In the genomic region with DNA sequence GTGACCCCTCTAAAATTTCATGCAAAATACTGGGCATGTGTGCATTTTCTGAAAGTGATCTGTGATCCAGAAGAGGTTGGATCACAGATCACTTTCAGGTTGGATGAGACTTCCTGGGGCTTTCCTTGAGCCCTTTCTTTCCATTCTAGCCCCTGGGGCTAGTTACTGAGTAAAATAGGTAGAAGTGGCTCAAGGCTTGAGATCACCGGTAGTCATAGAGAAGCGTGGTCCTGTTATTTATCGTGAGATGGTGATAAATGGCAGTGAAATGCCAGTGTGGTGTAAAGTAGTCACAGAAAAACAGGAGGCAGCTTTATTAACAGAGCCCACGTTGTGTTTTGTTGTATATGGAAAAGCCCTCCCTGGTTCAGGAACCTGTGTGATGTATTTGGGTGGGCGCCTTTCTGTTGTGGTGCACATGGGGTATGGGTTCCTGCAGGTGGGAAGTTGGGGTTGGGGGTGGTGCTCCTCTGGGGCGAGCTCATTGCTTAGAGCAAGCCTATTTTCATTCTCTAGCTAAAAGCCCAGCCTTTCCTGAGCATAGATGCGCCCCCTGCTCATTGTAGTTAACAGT, we compare ENCODE assay signal across 11 cellular contexts. TPM values are rescaled to one million over a fixed set of nuclear protein-coding genes. Genes with fewer than 3 reads are reported as not detected.
DNase-seq lines count a peak whose midpoint lies in the region; ATAC-seq, FAIRE-seq and TF ChIP-seq lines count a peak whose summit lies in the region.
"Had no signal": no experiment of that assay in that cellular context is flagged by ENCODE, and none has a peak within 500 bp of the region (broad histone marks: within the 10 kb centered on the region; RNA-seq: fewer than 3 reads in every experiment).

No MANE protein-coding gene starts in this region.

- peaks cover 99% of the 10 kb centered on the region for H3K4me1 ChIP-seq in A549
- peaks cover 33% of the 10 kb centered on the region for H3K4me1 ChIP-seq in HUES48 (ENCODE audit: control insufficient read depth, insufficient read depth, low read length)

- H3K4me3 ChIP-seq in A549 (no peak overlapping the region), HUES48 (ENCODE audit: low read depth, low read length) (no peak overlapping the region), dorsolateral prefrontal cortex (no peak overlapping the region)

- no peak for TF ChIP-seq EP300 in A549 (IDR thresholded peaks at IDR 0.05)

- 78% methylated on average over 7 of the region's 7 CpGs for WGBS in A549 (ENCODE audit: missing lambda C conversion rate)

- CTCF ChIA-PET in A549 (lab: Yijun Ruan, JAX): interaction anchor here (1.2 to 21.6 kb wide), 5 partner anchors 10 to 96 kb away, joined by 3 to 928 read pairs (median 26); partner anchors contain the start of genes PRXL2A and TSPAN14

- H3K9me3 Mint-ChIP-seq in nephron (no peaks in the 10 kb centered on the region), osteocyte (ENCODE audit: unreplicated experiment) (no peaks in the 10 kb centered on the region)

- H3K36me3 Mint-ChIP-seq in nephron (ENCODE audit: low read depth): peaks cover 17% of the 10 kb centered on the region
- H3K36me3 Mint-ChIP-seq in osteocyte (ENCODE audit: unreplicated experiment): no peaks in the 10 kb centered on the region

- H3K9me3 ChIP-seq in A549: no peaks in the 10 kb centered on the region
- H3K9me3 ChIP-seq in HUES48 (ENCODE audit: control insufficient read depth, insufficient read depth, low read length): no peaks in the 10 kb centered on the region

- no peak for TF ChIP-seq RAD21 in A549 (conservative IDR thresholded peaks at IDR 0.05 in 1 of 2, IDR thresholded peaks at IDR 0.05 in 1 of 2)

- TF ChIP-seq CTCF in A549 (IDR thresholded peaks at IDR 0.05) (no peak), dorsolateral prefrontal cortex (IDR thresholded peaks at IDR 0.05 in 54 of 56, conservative IDR thresholded peaks at IDR 0.05 in 2 of 56; ENCODE audit: low read depth in 1 of 56, partially characterized antibody in 56 of 56) (no peak), nephron (IDR thresholded peaks at IDR 0.05; ENCODE audit: unreplicated experiment in 3 of 3) (no peak), osteocyte (IDR thresholded peaks at IDR 0.05) (no peak)

- no peak for DNase-seq in A549 (ENCODE audit: low read depth in 1 of 2, low spot score in 1 of 2)
- DNase-seq in dorsolateral prefrontal cortex: no peak
- no peak for DNase-seq in dedifferentiated amniotic fluid mesenchymal stem cell (ENCODE audit: extremely low spot score)
- no peak for DNase-seq in osteocyte (ENCODE audit: extremely low spot score, unreplicated experiment)
- DNase-seq in RPMI8226: no peak
- DNase-seq: DMS 273 treated with DMSO at 0.1 percent for 48 hours, NCI-H2227 treated with DMSO at 0.1 percent for 48 hours had no signal

- FAIRE-seq in A549 (lab: Jason Lieb, UNC): no peak
- FAIRE-seq: bronchial epithelial cell had no signal

- no peaks in the 10 kb centered on the region for H3K27me3 ChIP-seq in HUES48 (ENCODE audit: control insufficient read depth, insufficient read depth, low read length)
- H3K27me3 ChIP-seq in dorsolateral prefrontal cortex: no peaks in the 10 kb centered on the region

- peak overlapping the region; percentile 55 for H3K4me2 ChIP-seq in A549

- TF ChIP-seq POLR2A in A549 (IDR thresholded peaks at IDR 0.05; ENCODE audit: low read length) (no peak), GM18505 (IDR thresholded peaks at IDR 0.05; ENCODE audit: borderline replicate concordance, extremely low read depth, insufficient read depth, insufficient read length) (no peak)

- peak overlapping the region; percentile 100 for H3K27ac ChIP-seq in A549
- peak overlapping the region; percentile 21 for H3K27ac ChIP-seq in HUES48 (ENCODE audit: low read depth, low read length)
- peak overlapping the region in 42 of 59 donors; percentile 3 to 89 (median 67) for H3K27ac ChIP-seq in dorsolateral prefrontal cortex

- H3K4me1 Mint-ChIP-seq in nephron (peaks cover 80% of the 10 kb centered on the region), osteocyte (ENCODE audit: unreplicated experiment) (peaks cover 57% of the 10 kb centered on the region)

- H3K4me3 Mint-ChIP-seq in nephron (no peak overlapping the region), osteocyte (ENCODE audit: unreplicated experiment) (no peak overlapping the region)

- H3K9ac ChIP-seq in HUES48 (ENCODE audit: low read depth, low read length): no peak overlapping the region

- peaks cover 5% of the 10 kb centered on the region for H3K36me3 ChIP-seq in HUES48 (ENCODE audit: control insufficient read depth, insufficient read depth, low read length)

- intact Hi-C loops in dorsolateral prefrontal cortex (cut with DNase I): loop anchor here (1.0 to 2.0 kb wide), 2 partner anchors 57 to 58 kb away; no protein-coding TSS in a partner anchor

- H3K27ac Mint-ChIP-seq in nephron: peak overlapping the region; percentile 62 to 93 (median 92)
- H3K27ac Mint-ChIP-seq in osteocyte (ENCODE audit: unreplicated experiment): no peak overlapping the region

- POLR2A ChIA-PET in A549 (lab: Yijun Ruan, JAX): interaction anchor here (0.5 to 1.0 kb wide), 2 partner anchors 45 kb away, joined by 3 read pairs; no protein-coding TSS in a partner anchor

- H3K27me3 Mint-ChIP-seq in nephron (ENCODE audit: low read depth) (peaks cover 3% of the 10 kb centered on the region), osteocyte (ENCODE audit: unreplicated experiment) (no peaks in the 10 kb centered on the region)

- ATAC-seq in A549 (no peak), GM18505 (IDR thresholded peaks at IDR 0.05; ENCODE audit: unreplicated experiment) (no peak)

TF ChIP-seq in A549, 52 proteins besides CTCF, POLR2A, EP300 and RAD21:
- TF ChIP-seq SMC3 (IDR thresholded peaks at IDR 0.05) (no peak), JUN (IDR thresholded peaks at IDR 0.05) (no peak), FOSB (CRISPR knock-in tag; IDR thresholded peaks at IDR 0.05) (no peak), TFCP2L1 (CRISPR knock-in tag; IDR thresholded peaks at IDR 0.05) (no peak), BHLHE40 (IDR thresholded peaks at IDR 0.05; ENCODE audit: low read depth, low read length) (no peak), NR3C1 (IDR thresholded peaks at IDR 0.05) (no peak), HDAC2 (IDR thresholded peaks at IDR 0.05) (no peak), RFX5 (IDR thresholded peaks at IDR 0.05) (no peak), RCOR1 (IDR thresholded peaks at IDR 0.05; ENCODE audit: low read depth, low read length) (no peak), ZSCAN20 (CRISPR knock-in tag; IDR thresholded peaks at IDR 0.05) (no peak), EHMT2 (IDR thresholded peaks at IDR 0.05; ENCODE audit: low read depth) (no peak)
TF ChIP-seq in A549: peak in this region for 0.

RNA-seq across cellular contexts. Expression of gene SH2D4B, which starts 34.0 kb away (rescaled TPM):
- polyA plus RNA-seq in A549 (2011; rRNA removed) (0.01 and 0.04 TPM in 2 replicates), A549 (2017; fragmentation: RNase III; extraction: RNeasy Plus Mini Kit Qiagen cat#74134 plus additional on column Dnase treatment) (0.03 to 0.12 TPM (median 0.03 TPM) in 3 replicates)
- polyA plus RNA-seq in A549 (2012; cell fraction: cytosol; rRNA removed): 0.01 TPM in 1 of 2 replicates, not detected in the other
- 0.02 and 0.04 TPM in 2 replicates for polyA plus RNA-seq in A549 (2012; cell fraction: nucleus; rRNA removed)
- polyA minus RNA-seq in A549 (2011; rRNA and poly(A)+ RNA removed): 0.10 and 0.25 TPM in 2 replicates
- total RNA-seq in dorsolateral prefrontal cortex (1 to 10 TPM in 2 of 120 experiments, under 1 TPM in 103, not detected in 15; 0.07 to 1.3 (median 0.38) TPM), osteocyte (not detected in 2 replicates)

RNA-seq across cellular contexts. Expression of gene TSPAN14, which starts 49.6 kb away (rescaled TPM):
- 87.0 and 97.1 TPM in 2 replicates for polyA plus RNA-seq in A549 (2011; rRNA removed)
- 119 and 152 TPM in 2 replicates for polyA plus RNA-seq in A549 (2012; cell fraction: cytosol; rRNA removed)
- polyA plus RNA-seq in A549 (2012; cell fraction: nucleus; rRNA removed): 147 and 164 TPM in 2 replicates
- 101 to 124 TPM (median 121 TPM) in 3 replicates for polyA plus RNA-seq in A549 (2017; fragmentation: RNase III; extraction: RNeasy Plus Mini Kit Qiagen cat#74134 plus additional on column Dnase treatment)
- polyA minus RNA-seq in A549 (2011; rRNA and poly(A)+ RNA removed): 68.4 and 91.9 TPM in 2 replicates
- total RNA-seq in dorsolateral prefrontal cortex: 10 to 100 TPM; 40.9 to 83.1 (median 60.2) TPM
- total RNA-seq in osteocyte: 50.7 and 51.4 TPM in 2 replicates

Comparison
In these comparisons a context has a peak if more than half of its experiments do, and no peak if none do; other contexts are left out.
1. H3K27ac ChIP-seq: peak in every context shown above with its lines; median percentile 100 in A549; 67 in dorsolateral prefrontal cortex; 21 in HUES48.